In the genomic region with DNA sequence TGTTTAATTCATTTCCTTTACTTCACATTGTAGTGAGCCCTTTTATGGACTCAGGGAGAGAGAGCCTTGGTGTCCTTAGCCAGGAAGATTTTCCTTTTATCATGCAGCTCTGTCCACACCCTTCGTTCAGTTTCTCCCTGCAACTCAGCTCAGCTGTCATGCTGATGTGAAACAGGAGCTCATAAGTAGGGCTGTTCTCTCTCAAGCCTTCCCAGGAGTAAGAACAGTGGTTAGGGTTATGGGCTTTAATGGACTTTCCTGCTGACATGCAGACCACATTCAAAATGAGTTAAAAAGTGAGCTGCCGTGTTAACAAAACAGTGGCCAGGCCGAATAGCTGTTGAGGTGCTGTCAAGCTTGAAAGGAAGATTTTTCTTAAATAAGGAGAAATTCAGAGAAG, we compare ENCODE assay signal across 13 cellular contexts.
DNase-seq lines count a peak whose midpoint lies in the region; ATAC-seq and TF ChIP-seq lines count a peak whose summit lies in the region.
"Had no signal": no experiment of that assay in that cellular context is flagged by ENCODE, and none has a peak within 500 bp of the region (broad histone marks: within the 10 kb centered on the region; RNA-seq: fewer than 3 reads in every experiment).

No MANE protein-coding gene starts in this region.

- H3K27ac ChIP-seq in gastroesophageal sphincter (peak overlapping the region in 2 of 4 donors; percentile 24 to 26), psoas muscle (no peak overlapping the region), OCI-LY7 (ENCODE audit: low read depth, low read length, poor library complexity, severe bottlenecking) (no peak overlapping the region)

- H3K4me2 ChIP-seq in OCI-LY7 (ENCODE audit: low read length), result no peak overlapping the region

- DNase-seq in NCI-H187 treated with DMSO at 0.1 percent for 48 hours (lab: John Stamatoyannopoulos, UW), result peak; percentile 37
- DNase-seq in psoas muscle, result no peak
- no peak for DNase-seq in OCI-LY7 (ENCODE audit: low spot score)
- DNase-seq in T-cell, result no peak
- DNase-seq in GM10266 (ENCODE audit: extremely low spot score), result no peak
- DNase-seq: Caco-2; effector memory CD8-positive, alpha-beta T cell; NCI-H774 had no signal

- no peaks in the 10 kb centered on the region for H3K79me2 ChIP-seq in OCI-LY7 (ENCODE audit: insufficient read depth, low read depth, low read length)

- H3K9me2 ChIP-seq in OCI-LY7 (ENCODE audit: insufficient read depth, low read length), result no peaks in the 10 kb centered on the region; the same call in 1 of the 2 replicates

- TF ChIP-seq CTCF in gastroesophageal sphincter (IDR thresholded peaks at IDR 0.05) (no peak), psoas muscle (IDR thresholded peaks at IDR 0.05) (no peak), OCI-LY7 (conservative IDR thresholded peaks at IDR 0.05; ENCODE audit: low read length) (no peak), GM10266 (IDR thresholded peaks at IDR 0.05; ENCODE audit: control insufficient read depth, insufficient read depth, low read depth, missing control alignments) (no peak)

- H3K36me3 Mint-ChIP-seq in T-cell, result peaks cover 5% of the 10 kb centered on the region

- H3K27me3 ChIP-seq in gastroesophageal sphincter (no peaks in the 10 kb centered on the region), psoas muscle (ENCODE audit: insufficient read depth in 3 of 3, low read length in 2 of 3) (no peaks in the 10 kb centered on the region)

- H3K27me3 Mint-ChIP-seq in T-cell, result no peaks in the 10 kb centered on the region
- H3K27me3 Mint-ChIP-seq: effector memory CD8-positive, alpha-beta T cell had no signal

- 15 to 20% methylated on average over 2 to 3 of the region's 3 CpGs for WGBS in gastroesophageal sphincter (ENCODE audit: low coverage in 1 of 2), 2 donors
- 31 to 53% (median 42%) methylated on average over 3 of the region's 3 CpGs for WGBS in psoas muscle, 3 donors

- H3K36me3 ChIP-seq in gastroesophageal sphincter (no peaks in the 10 kb centered on the region), psoas muscle (ENCODE audit: insufficient read depth in 1 of 2, low read depth in 1 of 2) (no peaks in the 10 kb centered on the region), OCI-LY7 (ENCODE audit: insufficient read depth, low read length) (no peaks in the 10 kb centered on the region)

- no peak overlapping the region for H3K4me3 Mint-ChIP-seq in T-cell
- H3K4me3 Mint-ChIP-seq: effector memory CD8-positive, alpha-beta T cell had no signal

- no TSS peak for BruUV-seq in OCI-LY7 (replicated peaks; lab: Mats Ljungman, UMichigan)

- no peaks in the 10 kb centered on the region for H3K9me3 Mint-ChIP-seq in T-cell
- H3K9me3 Mint-ChIP-seq: activated T-helper 2 cell treated with anti-CD3 and anti-CD28 coated beads, Interferon-gamma antibody, Interleukin-2, Interleukin-4, amounts not matched to agents 10 μg/mL and 5 μg/mL and 100 μg/mL, durations not matched to agents 14 hours and 24 hours and 36 hours; effector memory CD8-positive, alpha-beta T cell had no signal

- CTCF ChIA-PET in OCI-LY7 (lab: Charles Lee; ENCODE audit: unreplicated experiment), result no interaction called here
- CTCF ChIA-PET in T-cell (lab: Charles Lee), result no interaction called here

- peak; percentile 45 for ATAC-seq in GM19372 (IDR thresholded peaks at IDR 0.05; ENCODE audit: low read depth, unreplicated experiment)
- ATAC-seq in gastroesophageal sphincter, result peak; percentile 65
- peak; percentile 67 to 86 (median 78) for ATAC-seq in psoas muscle
- ATAC-seq in HG03108 (IDR thresholded peaks at IDR 0.05; ENCODE audit: unreplicated experiment), result no peak
- no peak for ATAC-seq in T-cell (replicated peaks in 1 of 4)
- ATAC-seq: effector memory CD8-positive, alpha-beta T cell had no signal

- no peaks in the 10 kb centered on the region for H3K4me1 Mint-ChIP-seq in T-cell

- no peak overlapping the region for H2AFZ ChIP-seq in OCI-LY7 (ENCODE audit: low read length)

- TF ChIP-seq POLR2A in gastroesophageal sphincter (IDR thresholded peaks at IDR 0.05), result no peak

- H3K4me3 ChIP-seq in gastroesophageal sphincter, result no peak overlapping the region
- no peak overlapping the region for H3K4me3 ChIP-seq in psoas muscle
- no peak overlapping the region for H3K4me3 ChIP-seq in OCI-LY7 (ENCODE audit: low read depth, low read length, poor library complexity, severe bottlenecking)
- H3K4me3 ChIP-seq: lung had no signal

- H3K9me3 ChIP-seq in gastroesophageal sphincter (no peaks in the 10 kb centered on the region), psoas muscle (no peaks in the 10 kb centered on the region), OCI-LY7 (ENCODE audit: low read length) (no peaks in the 10 kb centered on the region)
- H3K9me3 ChIP-seq: Caco-2 had no signal

- intact Hi-C loops in psoas muscle (cut with DNase I) (loop anchor here in 1 of 2 donors (10.0 kb wide), 1 partner anchor 1544 kb away; a partner anchor contains a TSS), OCI-LY7 (cut with micrococcal nuclease; ENCODE audit: unreplicated experiment) (no loop called here)

- H3K4me1 ChIP-seq in gastroesophageal sphincter (peaks cover 0 to 23% (median 0%) of the 10 kb centered on the region in 3 donors), psoas muscle (peaks cover 14% of the 10 kb centered on the region), OCI-LY7 (ENCODE audit: insufficient read depth, low read length, poor library complexity, severe bottlenecking) (no peaks in the 10 kb centered on the region)

- no peak for TF ChIP-seq EP300 in gastroesophageal sphincter (IDR thresholded peaks at IDR 0.05)

- no peak overlapping the region for H3K27ac Mint-ChIP-seq in T-cell
- H3K27ac Mint-ChIP-seq: activated T-helper 2 cell treated with anti-CD3 and anti-CD28 coated beads, Interferon-gamma antibody, Interleukin-2, Interleukin-4, amounts not matched to agents 10 μg/mL and 5 μg/mL and 100 μg/mL, durations not matched to agents 14 hours and 24 hours and 36 hours had no signal

- H4K20me1 ChIP-seq in OCI-LY7 (ENCODE audit: insufficient read depth, low read length), result no peaks in the 10 kb centered on the region

- POLR2A ChIA-PET in OCI-LY7 (lab: Charles Lee), result no interaction called here
- POLR2A ChIA-PET in T-cell (lab: Charles Lee), result no interaction called here

Comparison
In these comparisons a context has a peak if more than half of its experiments do, and no peak if none do; other contexts are left out.
1. ATAC-seq: peak in GM19372 (single experiment), gastroesophageal sphincter (single experiment) and psoas muscle (4 of 4); none in HG03108 (single experiment) and T-cell (0 of 4).